23 cellular contexts compared by ENCODE assay signal in genomic region chr5:71748360-71748759, GRCh38. TPM values are rescaled to one million over a fixed set of nuclear protein-coding genes. Genes with fewer than 3 reads are reported as not detected.
DNase-seq lines count a peak whose midpoint lies in the region; ATAC-seq and TF ChIP-seq lines count a peak whose summit lies in the region.
"Had no signal": no experiment of that assay in that cellular context is flagged by ENCODE, and none has a peak within 500 bp of the region (broad histone marks: within the 10 kb centered on the region; RNA-seq: fewer than 3 reads in every experiment).

No MANE protein-coding gene starts in this region.

- CTCF ChIA-PET in RWPE1 (lab: Yijun Ruan, JAX) = interaction anchor here (0.5 to 1.3 kb wide), 3 partner anchors 10 to 273 kb away, joined by 3 to 5 read pairs (median 3); no protein-coding TSS in a partner anchor

- ATAC-seq in left ventricle myocardium superior = peak; percentile 94
- no peak for ATAC-seq in HG03460 (IDR thresholded peaks at IDR 0.05; ENCODE audit: unreplicated experiment)
- no peak for ATAC-seq in HG03439 (IDR thresholded peaks at IDR 0.05; ENCODE audit: unreplicated experiment)
- ATAC-seq: activated CD8-positive, alpha-beta memory T cell treated with anti-CD3 and anti-CD28 coated beads, Interleukin-2, amount 10 ng/mL, durations not matched to agents 7 days and 5 days; stimulated activated effector memory CD8-positive, alpha-beta T cell treated with anti-CD3 and anti-CD28 coated beads, Interleukin-12 subunit alpha, Interleukin-12 subunit beta, amount 100 ng/mL, for 72 hours; T-cell had no signal

- H3K36me3 ChIP-seq in tibial artery = no peaks in the 10 kb centered on the region
- H3K36me3 ChIP-seq: HAP-1, WERI-Rb-1 had no signal

- H3K4me1 ChIP-seq in tibial artery = no peaks in the 10 kb centered on the region
- H3K4me1 ChIP-seq: HAP-1 had no signal

- TF ChIP-seq CTCF in RWPE1 (conservative IDR thresholded peaks at IDR 0.05; ENCODE audit: low read depth) (no peak), tibial artery (IDR thresholded peaks at IDR 0.05) (no peak)

- POLR2A ChIA-PET in RWPE1 (lab: Yijun Ruan, JAX; ENCODE audit: low non-redundant PET) = no interaction called here

- DNase-seq in SHP77 (lab: John Stamatoyannopoulos, UW) (peak; percentile 9 to 29), SHP77 treated with DMSO at 0.1 percent for 48 hours (lab: John Stamatoyannopoulos, UW) (no peak), RWPE1 (ENCODE audit: low spot score) (peak; percentile 13), left ventricle myocardium superior (peak; percentile 76), tibial artery (peak; percentile 73 to 83), SW480 (ENCODE audit: low spot score) (no peak)
- DNase-seq: ACHN; activated CD8-positive, alpha-beta memory T cell treated with anti-CD3 and anti-CD28 coated beads, Interleukin-2, amount 10 ng/mL, durations not matched to agents 7 days and 5 days; activated effector memory CD4-positive, alpha-beta T cell treated with anti-CD3 and anti-CD28 coated beads, Interleukin-2, amount 50 U/mL, for 16 hours; GDM1; MV-4-11; NCI-H446 treated with DMSO at 0.1 percent for 48 hours; T-cell; WERI-Rb-1 had no signal

- no peak overlapping the region for H3K4me3 ChIP-seq in tibial artery
- H3K4me3 ChIP-seq: coronary artery, HAP-1, smooth muscle cell had no signal

- intact Hi-C loops in left ventricle myocardium superior (cut with micrococcal nuclease) = no loop called here
- intact Hi-C loops in tibial artery (cut with DNase I; ENCODE audit: low total_unique reads) = no loop called here

- H3K9me3 ChIP-seq in tibial artery = no peaks in the 10 kb centered on the region
- H3K9me3 ChIP-seq: HAP-1 had no signal

- H3K27ac ChIP-seq in RWPE1 (no peak overlapping the region), tibial artery (no peak overlapping the region)
- H3K27ac ChIP-seq: coronary artery, epithelial cell of prostate, WERI-Rb-1 had no signal

- H3K27me3 ChIP-seq in tibial artery = no peaks in the 10 kb centered on the region

RNA-seq across cellular contexts. Expression of gene CARTPT, which starts 29.3 kb away (rescaled TPM):
- not detected for total RNA-seq in left ventricle myocardium superior
- total RNA-seq: activated CD8-positive, alpha-beta memory T cell treated with anti-CD3 and anti-CD28 coated beads, Interleukin-2, amount 10 ng/mL, durations not matched to agents 7 days and 5 days; omental fat pad; smooth muscle cell; T-cell; urinary bladder had no signal

Comparison
In these comparisons a context has a peak if more than half of its experiments do, and no peak if none do; other contexts are left out.
1. DNase-seq: peak in SHP77 (2 of 2), RWPE1 (single experiment), left ventricle myocardium superior (single experiment) and tibial artery (2 of 2); none in SHP77 treated with DMSO at 0.1 percent for 48 hours (single experiment) and SW480 (single experiment).